In the genomic region with DNA sequence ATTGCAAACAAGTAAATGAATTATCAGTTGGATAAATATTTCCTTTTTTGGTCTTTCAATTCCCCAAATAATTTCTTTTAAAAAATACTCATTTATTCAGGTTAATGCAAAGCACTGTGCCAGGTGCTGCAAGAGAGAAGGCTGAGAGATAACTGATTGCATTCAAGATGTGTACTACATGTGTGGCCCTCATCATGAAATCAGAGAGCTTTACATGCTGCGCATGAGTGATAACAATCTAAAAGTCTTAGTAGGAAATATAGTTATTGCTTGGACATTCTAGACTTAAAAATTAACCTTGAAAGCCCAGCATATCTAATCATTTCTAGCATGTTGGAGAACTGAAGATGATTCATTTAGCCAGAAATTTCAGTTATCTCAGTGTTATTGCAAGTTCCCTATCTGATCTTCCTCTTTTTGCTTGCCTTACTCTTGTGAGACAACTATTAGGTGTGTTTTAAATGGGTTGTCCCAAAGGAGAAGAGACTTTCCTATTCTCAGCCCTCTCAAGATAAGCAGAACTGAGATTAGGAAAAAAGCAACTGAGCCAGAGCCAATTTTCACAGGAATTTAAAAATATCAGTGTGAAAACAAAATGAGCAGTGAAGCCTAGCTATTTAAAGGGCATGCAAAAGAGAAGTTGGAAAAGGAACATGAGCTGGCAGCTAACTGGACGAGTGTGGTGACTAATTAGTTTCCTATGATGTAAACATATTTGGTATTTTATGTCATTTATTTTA, we compare ENCODE assay signal across 11 cellular contexts.
DNase-seq lines count a peak whose midpoint lies in the region; ATAC-seq and TF ChIP-seq lines count a peak whose summit lies in the region.
"Had no signal": no experiment of that assay in that cellular context is flagged by ENCODE, and none has a peak within 500 bp of the region (broad histone marks: within the 10 kb centered on the region; RNA-seq: fewer than 3 reads in every experiment).

No MANE protein-coding gene starts in this region.

- no peaks in the 10 kb centered on the region for H3K36me3 ChIP-seq in adrenal gland (replicated peaks in 1 of 2)
- H3K36me3 ChIP-seq in left ventricle myocardium inferior: no peaks in the 10 kb centered on the region
- H3K36me3 ChIP-seq in tibial nerve: no peaks in the 10 kb centered on the region
- no peaks in the 10 kb centered on the region for H3K36me3 ChIP-seq in PC-9 (ENCODE audit: low read depth)

- ATAC-seq in GM19395 (IDR thresholded peaks at IDR 0.05; ENCODE audit: unreplicated experiment): no peak

- DNase-seq in SIG-M5 treated with dmso at 0.1 percent for 504 hours (lab: John Stamatoyannopoulos, UW; ENCODE audit: unreplicated experiment): peak; percentile 79
- no peak for DNase-seq in SIG-M5 (lab: John Stamatoyannopoulos, UW)
- peak in 1 of 7 donors; percentile 25 for DNase-seq in adrenal gland
- no peak for DNase-seq in left ventricle myocardium inferior
- DNase-seq in tibial nerve (ENCODE audit: low spot score in 2 of 2): no peak
- DNase-seq in H4 (ENCODE audit: low spot score): no peak
- DNase-seq in PC-9: no peak
- DNase-seq: activated naive CD4-positive, alpha-beta T cell treated with anti-CD3 and anti-CD28 coated beads for 36 hours; stimulated activated naive CD4-positive, alpha-beta T cell; T-helper 2 cell had no signal

- H3K27ac ChIP-seq in adrenal gland (peak overlapping the region in 3 of 5 donors; percentile 8 to 41 (median 33)), left ventricle myocardium inferior (replicated peaks) (peak overlapping the region; percentile 77), tibial nerve (peak overlapping the region in 3 of 4 donors; percentile 3 to 60 (median 36)), PC-9 (no peak overlapping the region)

- POLR2A ChIA-PET in PC-9 (lab: Charles Lee; ENCODE audit: unreplicated experiment): no interaction called here

- no peaks in the 10 kb centered on the region for H4K20me1 ChIP-seq in PC-9 (ENCODE audit: insufficient read depth)

- H3K9me3 ChIP-seq in adrenal gland (replicated peaks in 1 of 3) (no peaks in the 10 kb centered on the region), left ventricle myocardium inferior (replicated peaks) (no peaks in the 10 kb centered on the region), tibial nerve (no peaks in the 10 kb centered on the region), PC-9 (ENCODE audit: insufficient read depth, low read depth) (no peaks in the 10 kb centered on the region)

- TF ChIP-seq CTCF in adrenal gland (IDR thresholded peaks at IDR 0.05) (no peak), left ventricle myocardium inferior (IDR thresholded peaks at IDR 0.05; ENCODE audit: borderline replicate concordance) (no peak), tibial nerve (IDR thresholded peaks at IDR 0.05) (no peak), PC-9 (conservative IDR thresholded peaks at IDR 0.05) (no peak)

- H3K4me3 ChIP-seq in adrenal gland (no peak overlapping the region), left ventricle myocardium inferior (no peak overlapping the region), tibial nerve (no peak overlapping the region), PC-9 (no peak overlapping the region)

- CTCF ChIA-PET in PC-9 (lab: Charles Lee): interaction anchor here (0.6 to 0.7 kb wide), 2 partner anchors 871 to 1025 kb away, joined by 3 read pairs; no protein-coding TSS in a partner anchor

- H3F3A ChIP-seq in PC-9 (ENCODE audit: insufficient read depth, low read depth): no peaks in the 10 kb centered on the region

- H3K9me2 ChIP-seq in PC-9 (ENCODE audit: insufficient read depth): no peaks in the 10 kb centered on the region

- WGBS in adrenal gland, 4 donors: 36 to 50% (median 41%) methylated on average over 2 of the region's 2 CpGs
- 50 to 52% methylated on average over 2 of the region's 2 CpGs for WGBS in tibial nerve, 2 donors

- peaks cover 5% of the 10 kb centered on the region; the same call in 1 of the 2 replicates for H3K79me2 ChIP-seq in PC-9 (ENCODE audit: low read depth)

- no TSS peak for BruUV-seq in PC-9 (replicated peaks; lab: Mats Ljungman, UMichigan)

- H3K4me1 ChIP-seq in adrenal gland (replicated peaks in 1 of 2) (peaks cover 39 to 76% of the 10 kb centered on the region in 2 donors), left ventricle myocardium inferior (peaks cover 80% of the 10 kb centered on the region), tibial nerve (peaks cover 0 to 57% (median 15%) of the 10 kb centered on the region in 4 donors), PC-9 (replicated peaks; ENCODE audit: insufficient read depth) (no peaks in the 10 kb centered on the region)

- no peak for TF ChIP-seq POLR2A in adrenal gland (IDR thresholded peaks at IDR 0.05)
- TF ChIP-seq POLR2A in tibial nerve (IDR thresholded peaks at IDR 0.05): no peak

- no peak for TF ChIP-seq EP300 in tibial nerve (IDR thresholded peaks at IDR 0.05)

- no peak overlapping the region for H2AFZ ChIP-seq in PC-9

- intact Hi-C loops in adrenal gland (cut with DNase I) (no loop called here), left ventricle myocardium inferior (cut with micrococcal nuclease) (no loop called here), PC-9 (cut with micrococcal nuclease; ENCODE audit: unreplicated experiment) (no loop called here)

- H3K27me3 ChIP-seq in adrenal gland: no peaks in the 10 kb centered on the region
- H3K27me3 ChIP-seq in left ventricle myocardium inferior (ENCODE audit: low read depth): no peaks in the 10 kb centered on the region
- H3K27me3 ChIP-seq in tibial nerve: no peaks in the 10 kb centered on the region
- no peaks in the 10 kb centered on the region for H3K27me3 ChIP-seq in PC-9 (ENCODE audit: insufficient read depth, low read depth)

- no peak overlapping the region for H3K4me2 ChIP-seq in PC-9
